ENCODE assay signal across 1 cellular context in the genomic region with DNA sequence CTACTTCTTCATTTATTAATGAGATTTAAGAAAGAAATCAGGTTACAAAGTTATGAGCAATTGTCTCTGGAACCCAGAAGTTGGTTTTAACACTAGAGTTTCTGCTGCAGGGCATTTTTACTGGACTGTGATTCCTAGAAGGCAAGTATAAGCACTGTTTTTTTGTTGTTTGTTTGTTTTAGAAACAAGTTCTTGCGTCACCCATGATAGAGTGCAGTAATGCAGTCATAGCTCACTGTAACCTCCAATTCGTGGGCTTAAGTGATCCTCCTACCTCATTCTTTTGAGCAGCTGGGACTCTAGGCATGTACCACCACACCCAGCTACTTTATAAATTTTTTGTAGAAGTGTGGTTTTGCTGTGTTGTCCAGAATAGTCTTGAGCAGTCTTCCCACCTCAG.
TF ChIP-seq lines count a peak whose summit lies in the region.

No MANE protein-coding gene starts in this region.

TF ChIP-seq in K562, 482 proteins besides CTCF, POLR2A, EP300 and RAD21 (continued from another document):
- TF ChIP-seq, protein P1, sequence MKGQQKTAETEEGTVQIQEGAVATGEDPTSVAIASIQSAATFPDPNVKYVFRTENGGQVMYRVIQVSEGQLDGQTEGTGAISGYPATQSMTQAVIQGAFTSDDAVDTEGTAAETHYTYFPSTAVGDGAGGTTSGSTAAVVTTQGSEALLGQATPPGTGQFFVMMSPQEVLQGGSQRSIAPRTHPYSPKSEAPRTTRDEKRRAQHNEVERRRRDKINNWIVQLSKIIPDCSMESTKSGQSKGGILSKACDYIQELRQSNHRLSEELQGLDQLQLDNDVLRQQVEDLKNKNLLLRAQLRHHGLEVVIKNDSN (CRISPR knock-in tag; IDR thresholded peaks at IDR 0.05): no peak
- TF ChIP-seq ZNF551 (CRISPR knock-in tag; IDR thresholded peaks at IDR 0.05) (no peak), SMAD4 (CRISPR knock-in tag; conservative IDR thresholded peaks at IDR 0.05) (no peak), ZNF354B (CRISPR knock-in tag; IDR thresholded peaks at IDR 0.05) (no peak), CEBPB (tag; IDR thresholded peaks at IDR 0.05) (peak; percentile 34; the same call in 1 of the 2 replicates), HOXB6 (CRISPR knock-in tag; IDR thresholded peaks at IDR 0.05; ENCODE audit: borderline replicate concordance) (no peak), ZNF707 (CRISPR knock-in tag; conservative IDR thresholded peaks at IDR 0.05) (no peak), CEBPG (CRISPR knock-in tag; IDR thresholded peaks at IDR 0.05) (no peak; the same call in 1 of the 2 replicates), CEBPG (tag; conservative IDR thresholded peaks at IDR 0.05 in 1 of 2, IDR thresholded peaks at IDR 0.05 in 1 of 2) (peak in 1 of 2 experiments; percentile 63; a peak in 2 of 4 replicates), SNRNP70 (optimal IDR thresholded peaks at IDR 0.05; ENCODE audit: low read depth, low read length) (no peak), ZC3H8 (IDR thresholded peaks at IDR 0.05) (no peak), KLF16 (IDR thresholded peaks at IDR 0.05) (no peak), ZNF584 (CRISPR knock-in tag; IDR thresholded peaks at IDR 0.05; ENCODE audit: low read depth) (no peak)
- TF ChIP-seq, protein P2, sequence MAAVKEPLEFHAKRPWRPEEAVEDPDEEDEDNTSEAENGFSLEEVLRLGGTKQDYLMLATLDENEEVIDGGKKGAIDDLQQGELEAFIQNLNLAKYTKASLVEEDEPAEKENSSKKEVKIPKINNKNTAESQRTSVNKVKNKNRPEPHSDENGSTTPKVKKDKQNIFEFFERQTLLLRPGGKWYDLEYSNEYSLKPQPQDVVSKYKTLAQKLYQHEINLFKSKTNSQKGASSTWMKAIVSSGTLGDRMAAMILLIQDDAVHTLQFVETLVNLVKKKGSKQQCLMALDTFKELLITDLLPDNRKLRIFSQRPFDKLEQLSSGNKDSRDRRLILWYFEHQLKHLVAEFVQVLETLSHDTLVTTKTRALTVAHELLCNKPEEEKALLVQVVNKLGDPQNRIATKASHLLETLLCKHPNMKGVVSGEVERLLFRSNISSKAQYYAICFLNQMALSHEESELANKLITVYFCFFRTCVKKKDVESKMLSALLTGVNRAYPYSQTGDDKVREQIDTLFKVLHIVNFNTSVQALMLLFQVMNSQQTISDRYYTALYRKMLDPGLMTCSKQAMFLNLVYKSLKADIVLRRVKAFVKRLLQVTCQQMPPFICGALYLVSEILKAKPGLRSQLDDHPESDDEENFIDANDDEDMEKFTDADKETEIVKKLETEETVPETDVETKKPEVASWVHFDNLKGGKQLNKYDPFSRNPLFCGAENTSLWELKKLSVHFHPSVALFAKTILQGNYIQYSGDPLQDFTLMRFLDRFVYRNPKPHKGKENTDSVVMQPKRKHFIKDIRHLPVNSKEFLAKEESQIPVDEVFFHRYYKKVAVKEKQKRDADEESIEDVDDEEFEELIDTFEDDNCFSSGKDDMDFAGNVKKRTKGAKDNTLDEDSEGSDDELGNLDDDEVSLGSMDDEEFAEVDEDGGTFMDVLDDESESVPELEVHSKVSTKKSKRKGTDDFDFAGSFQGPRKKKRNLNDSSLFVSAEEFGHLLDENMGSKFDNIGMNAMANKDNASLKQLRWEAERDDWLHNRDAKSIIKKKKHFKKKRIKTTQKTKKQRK (IDR thresholded peaks at IDR 0.05; ENCODE audit: borderline replicate concordance, low read depth, low read length): no peak
